ENCODE assay signal across 31 cellular contexts in the genomic region with DNA sequence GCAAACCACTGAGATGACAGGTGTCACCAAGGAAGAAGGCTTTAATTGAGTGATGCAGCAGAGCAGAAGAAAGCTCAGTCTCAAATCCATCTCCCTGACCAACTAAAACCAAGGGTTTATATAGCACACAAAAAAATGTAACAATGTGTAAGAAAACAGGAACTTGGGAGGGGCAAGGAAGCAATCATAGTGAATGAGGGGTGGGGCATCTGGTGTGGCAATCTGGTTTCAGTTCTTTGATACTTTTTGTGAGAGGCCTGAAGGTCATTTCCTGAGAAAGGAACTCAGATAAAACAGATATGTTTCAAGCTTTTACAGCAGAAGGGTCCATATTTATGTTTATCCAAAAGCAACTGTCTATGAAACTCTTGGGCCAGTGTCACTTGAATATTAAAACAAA. TPM values are rescaled to one million over a fixed set of nuclear protein-coding genes. Genes with fewer than 3 reads are reported as not detected.
DNase-seq lines count a peak whose midpoint lies in the region; ATAC-seq, FAIRE-seq and TF ChIP-seq lines count a peak whose summit lies in the region.
"Had no signal": no experiment of that assay in that cellular context is flagged by ENCODE, and none has a peak within 500 bp of the region (broad histone marks: within the 10 kb centered on the region; RNA-seq: fewer than 3 reads in every experiment).

No MANE protein-coding gene starts in this region.

- TF ChIP-seq CTCF in activated B cell treated with CpG ODN at 0.5 μM for 24 hours (IDR thresholded peaks at IDR 0.05) (no peak), D721Med (IDR thresholded peaks at IDR 0.05; ENCODE audit: insufficient read depth, missing control alignments) (no peak)

- DNase-seq in activated naive CD4-positive, alpha-beta T cell treated with anti-CD3 and anti-CD28 coated beads, Interleukin-2, amount 10 ng/mL, durations not matched to agents 7 days and 5 days = no peak
- no peak for DNase-seq in activated naive CD4-positive, alpha-beta T cell treated with Interleukin-2 at 50 U/mL for 16 hours
- DNase-seq in NOMO-1 (lab: John Stamatoyannopoulos, UW; ENCODE audit: unreplicated experiment in 2 of 2) (peak; percentile 63 to 68), activated B cell treated with CpG ODN at 0.5 μM for 24 hours (no peak), ureter (ENCODE audit: low spot score) (no peak), NCI-H1105 treated with DMSO at 0.1 percent for 48 hours (lab: John Stamatoyannopoulos, UW) (no peak), D721Med (ENCODE audit: insufficient read length, low spot score) (no peak)
- no peak for DNase-seq in stimulated activated CD4-positive, alpha-beta T cell treated with anti-CD3 and anti-CD28 coated beads, Interleukin-12 subunit alpha, Interleukin-12 subunit beta, amount 100 ng/mL, for 4 hours
- DNase-seq: activated CD4-positive, alpha-beta T cell treated with anti-CD3 and anti-CD28 coated beads for 48 hours; activated naive CD4-positive, alpha-beta T cell; activated T-cell treated with anti-CD3 and anti-CD28 coated beads, Interleukin-2, amount 50 U/mL, for 72 hours; CD8-positive, alpha-beta T cell; dermis blood vessel endothelial cell; DMS153; endodermal cell; foreskin fibroblast; H9; heart right ventricle; left ventricle myocardium inferior; NCI-H1092; NCI-H1930; NCI-H526; NK-92 treated with Interleukin-12 subunit alpha and Interleukin-12 subunit beta, amount 100 ng/mL, for 24 hours; retina; stimulated activated naive CD4-positive, alpha-beta T cell treated with Interleukin-2 at 50 U/mL for 16 hours; upper lobe of right lung had no signal

- no peak for ATAC-seq in activated B cell treated with CpG ODN at 0.5 μM for 24 hours (ENCODE audit: low read depth)
- ATAC-seq: activated T-cell treated with anti-CD3 and anti-CD28 coated beads, Interleukin-2, amount 50 U/mL, for 72 hours; CD8-positive, alpha-beta T cell; GM12878; heart right ventricle; upper lobe of right lung had no signal

- no peak overlapping the region for H3K4me3 Mint-ChIP-seq in activated naive CD4-positive, alpha-beta T cell treated with anti-CD3 and anti-CD28 coated beads, Interleukin-2, amount 10 ng/mL, durations not matched to agents 7 days and 5 days
- no peak overlapping the region for H3K4me3 Mint-ChIP-seq in activated B cell treated with CpG ODN at 0.5 μM for 24 hours
- H3K4me3 Mint-ChIP-seq: activated T-cell treated with anti-CD3 and anti-CD28 coated beads, Interleukin-2, amount 50 U/mL, for 72 hours; brain; CD8-positive, alpha-beta T cell; endodermal cell; H9; neural progenitor cell had no signal

- H3K4me1 Mint-ChIP-seq in activated naive CD4-positive, alpha-beta T cell treated with anti-CD3 and anti-CD28 coated beads, Interleukin-2, amount 10 ng/mL, durations not matched to agents 7 days and 5 days = peaks cover 54% of the 10 kb centered on the region
- H3K4me1 Mint-ChIP-seq in activated B cell treated with CpG ODN at 0.5 μM for 24 hours = peaks cover 45% of the 10 kb centered on the region

- POLR2A ChIA-PET in activated B cell treated with CpG ODN at 0.5 μM for 24 hours (lab: Charles Lee) = interaction anchor here (2.1 kb wide), 1 partner anchor 10 kb away, joined by 6 read pairs; no protein-coding TSS in a partner anchor

- H3K9me3 Mint-ChIP-seq in activated naive CD4-positive, alpha-beta T cell treated with anti-CD3 and anti-CD28 coated beads, Interleukin-2, amount 10 ng/mL, durations not matched to agents 7 days and 5 days = peaks cover 60% of the 10 kb centered on the region
- peaks cover 19% of the 10 kb centered on the region for H3K9me3 Mint-ChIP-seq in activated B cell treated with CpG ODN at 0.5 μM for 24 hours

- peaks cover 62% of the 10 kb centered on the region for H3K36me3 Mint-ChIP-seq in activated naive CD4-positive, alpha-beta T cell treated with anti-CD3 and anti-CD28 coated beads, Interleukin-2, amount 10 ng/mL, durations not matched to agents 7 days and 5 days
- peaks cover 57% of the 10 kb centered on the region for H3K36me3 Mint-ChIP-seq in activated B cell treated with CpG ODN at 0.5 μM for 24 hours (ENCODE audit: low read depth)
- H3K36me3 Mint-ChIP-seq: brain, neural progenitor cell had no signal

- CTCF ChIA-PET in activated naive CD4-positive, alpha-beta T cell treated with anti-CD3 and anti-CD28 coated beads, Interleukin-2, amount 10 ng/mL, durations not matched to agents 7 days and 5 days (lab: Charles Lee) = no interaction called here
- CTCF ChIA-PET in activated B cell treated with CpG ODN at 0.5 μM for 24 hours (lab: Charles Lee) = interaction anchor here (0.8 kb wide), 1 partner anchor 10 kb away, joined by 4 read pairs; no protein-coding TSS in a partner anchor

- no peaks in the 10 kb centered on the region for H3K27me3 Mint-ChIP-seq in activated naive CD4-positive, alpha-beta T cell treated with anti-CD3 and anti-CD28 coated beads, Interleukin-2, amount 10 ng/mL, durations not matched to agents 7 days and 5 days
- H3K27me3 Mint-ChIP-seq in activated B cell treated with CpG ODN at 0.5 μM for 24 hours = no peaks in the 10 kb centered on the region
- H3K27me3 Mint-ChIP-seq: brain had no signal

- no peak for FAIRE-seq in D721Med (lab: Jason Lieb, UNC)
- FAIRE-seq: GM12878, keratinocyte had no signal

- intact Hi-C loops in activated B cell treated with CpG ODN at 0.5 μM for 24 hours (cut with micrococcal nuclease) = no loop called here

- peak overlapping the region; percentile 43 for H3K27ac Mint-ChIP-seq in activated naive CD4-positive, alpha-beta T cell treated with anti-CD3 and anti-CD28 coated beads, Interleukin-2, amount 10 ng/mL, durations not matched to agents 7 days and 5 days
- H3K27ac Mint-ChIP-seq in activated B cell treated with CpG ODN at 0.5 μM for 24 hours = peak overlapping the region; percentile 33
- H3K27ac Mint-ChIP-seq: activated T-cell treated with anti-CD3 and anti-CD28 coated beads, Interleukin-2, amount 50 U/mL, for 72 hours; brain; CD8-positive, alpha-beta T cell; endodermal cell; H9; neural progenitor cell had no signal

RNA-seq across cellular contexts. Expression of gene CD180, which starts 19.7 kb away (rescaled TPM):
- total RNA-seq in activated B cell treated with CpG ODN at 0.5 μM for 24 hours (32.6 and 35.7 TPM in 2 replicates), ureter (2.1 TPM)
- total RNA-seq: A673, dermis blood vessel endothelial cell, endodermal cell, H9 had no signal

Comparison
In these comparisons a context has a peak if more than half of its experiments do, and no peak if none do; other contexts are left out.
1. DNase-seq: peak in NOMO-1 (2 of 2); none in activated naive CD4-positive, alpha-beta T cell treated with anti-CD3 and anti-CD28 coated beads, Interleukin-2, amount 10 ng/mL, durations not matched to agents 7 days and 5 days (single experiment), activated naive CD4-positive, alpha-beta T cell treated with Interleukin-2 at 50 U/mL for 16 hours (single experiment), activated B cell treated with CpG ODN at 0.5 μM for 24 hours (single experiment), stimulated activated CD4-positive, alpha-beta T cell treated with anti-CD3 and anti-CD28 coated beads, Interleukin-12 subunit alpha, Interleukin-12 subunit beta, amount 100 ng/mL, for 4 hours (single experiment), ureter (single experiment), NCI-H1105 treated with DMSO at 0.1 percent for 48 hours (single experiment) and D721Med (single experiment).
2. RNA of gene CD180, which starts 19.7 kb away (total RNA-seq): 32.6 to 35.7 TPM in activated B cell treated with CpG ODN at 0.5 μM for 24 hours; 2.1 TPM in ureter (single experiment); every median in the first group is over 10 times any median in the second.